Comparison of ENCODE assay signal across 8 cellular contexts in genomic region chr14:103121846-103122577, GRCh38. TPM values are rescaled to one million over a fixed set of nuclear protein-coding genes. Genes with fewer than 3 reads are reported as not detected.
A peak's percentile ranks its signal among the peaks of the same experiment; 100 is the strongest.
DNase-seq lines count a peak whose midpoint lies in the region; ATAC-seq, FAIRE-seq and TF ChIP-seq lines count a peak whose summit lies in the region.

No MANE protein-coding gene starts in this region.

- H3K9me3 Mint-ChIP-seq in stimulated activated naive CD8-positive, alpha-beta T cell treated with anti-CD3 and anti-CD28 coated beads, Interleukin-15, Interleukin-2, amounts not matched to agents 100 ng/mL and 50 ng/mL, for 24 hours: no peaks in the 10 kb centered on the region

- H3K27me3 ChIP-seq in GM23248 (replicated peaks; ENCODE audit: insufficient read depth): no peaks in the 10 kb centered on the region
- H3K27me3 ChIP-seq in ascending aorta: no peaks in the 10 kb centered on the region

- peak overlapping the region; percentile 3 for H3K4me2 ChIP-seq in GM23248 (ENCODE audit: unreplicated experiment)

- no peaks in the 10 kb centered on the region for H3K79me2 ChIP-seq in GM23248 (ENCODE audit: insufficient read depth)

- TF ChIP-seq CTCF in ascending aorta (IDR thresholded peaks at IDR 0.05): no peak

- no peak overlapping the region for H3K9ac ChIP-seq in GM23248

- H3K36me3 ChIP-seq in GM23248 (ENCODE audit: low read depth) (no peaks in the 10 kb centered on the region), ascending aorta (no peaks in the 10 kb centered on the region)

- DNase-seq in GM23248 (peak; percentile 63), NCI-H2171 treated with DMSO at 0.1 percent for 48 hours (lab: John Stamatoyannopoulos, UW) (peak; percentile 99), ascending aorta (ENCODE audit: low spot score in 2 of 2) (peak; percentile 68 to 87), iPS-NIHi7 (ENCODE audit: extremely low spot score) (peak; percentile 65), frontal cortex (ENCODE audit: low spot score in 2 of 2) (no peak)
- DNase-seq in stimulated activated CD4-positive, alpha-beta T cell treated with anti-CD3 and anti-CD28 coated beads, Interleukin-4, amount 100 ng/mL, for 4 hours: no peak

- no peak overlapping the region for H3K27ac Mint-ChIP-seq in stimulated activated naive CD8-positive, alpha-beta T cell treated with anti-CD3 and anti-CD28 coated beads, Interleukin-15, Interleukin-2, amounts not matched to agents 100 ng/mL and 50 ng/mL, for 24 hours

- H4K20me1 ChIP-seq in GM23248 (ENCODE audit: insufficient read depth): no peaks in the 10 kb centered on the region

- 7 to 8% methylated on average over 21 to 23 of the region's 23 CpGs for WGBS in GM23248 (ENCODE audit: low coverage in 1 of 2, low lambda C conversion rate in 2 of 2, missing lambda C conversion rate in 2 of 2), 2 experiments

- H3F3A ChIP-seq in GM23248 (ENCODE audit: insufficient read depth): no peaks in the 10 kb centered on the region

- H3K4me3 ChIP-seq in GM23248 (no peak overlapping the region; the same call in 1 of the 2 replicates), ascending aorta (peak overlapping the region; percentile 74 to 84)

- ATAC-seq in HG03159 (IDR thresholded peaks at IDR 0.05; ENCODE audit: unreplicated experiment): no peak

- no peak overlapping the region for H3K27ac ChIP-seq in GM23248
- H3K27ac ChIP-seq in ascending aorta: peak overlapping the region; percentile 69 to 86

- H3K9me3 ChIP-seq in GM23248 (ENCODE audit: low read depth) (no peaks in the 10 kb centered on the region), ascending aorta (no peaks in the 10 kb centered on the region)

- peak overlapping the region; percentile 68 for H2AFZ ChIP-seq in GM23248

- FAIRE-seq in frontal cortex (lab: Jason Lieb, UNC): no peak

- no peaks in the 10 kb centered on the region for H3K9me2 ChIP-seq in GM23248 (ENCODE audit: insufficient read depth)

- intact Hi-C loops in ascending aorta (cut with DNase I): no loop called here

- in situ Hi-C loops in GM23248 (cut with MboI): no loop called here

- no peaks in the 10 kb centered on the region for H3K36me3 Mint-ChIP-seq in stimulated activated naive CD8-positive, alpha-beta T cell treated with anti-CD3 and anti-CD28 coated beads, Interleukin-15, Interleukin-2, amounts not matched to agents 100 ng/mL and 50 ng/mL, for 24 hours (ENCODE audit: low read depth)

- peak overlapping the region; percentile 5 for H3K4me3 Mint-ChIP-seq in stimulated activated naive CD8-positive, alpha-beta T cell treated with anti-CD3 and anti-CD28 coated beads, Interleukin-15, Interleukin-2, amounts not matched to agents 100 ng/mL and 50 ng/mL, for 24 hours

- H3K4me1 ChIP-seq in GM23248 (ENCODE audit: insufficient read depth) (no peaks in the 10 kb centered on the region), ascending aorta (peaks cover 0 to 32% of the 10 kb centered on the region in 2 donors)

- peaks cover 27% of the 10 kb centered on the region for H3K27me3 Mint-ChIP-seq in stimulated activated naive CD8-positive, alpha-beta T cell treated with anti-CD3 and anti-CD28 coated beads, Interleukin-15, Interleukin-2, amounts not matched to agents 100 ng/mL and 50 ng/mL, for 24 hours

- peaks cover 5% of the 10 kb centered on the region for H3K4me1 Mint-ChIP-seq in stimulated activated naive CD8-positive, alpha-beta T cell treated with anti-CD3 and anti-CD28 coated beads, Interleukin-15, Interleukin-2, amounts not matched to agents 100 ng/mL and 50 ng/mL, for 24 hours (ENCODE audit: low read depth)

RNA-seq across cellular contexts. Expression of gene TNFAIP2, which starts 1.2 kb away (rescaled TPM):
- total RNA-seq in GM23248 (2014; rRNA removed; shearing (Covaris generic)): 45.0 and 51.8 TPM in 2 replicates
- 9.2 and 9.6 TPM in 2 replicates for polyA plus RNA-seq in GM23248 (2016; fragmentation: Nextera tagmentation; extraction: Ambion mirVana)
- 133 TPM for total RNA-seq in ascending aorta
- total RNA-seq in frontal cortex: 11.8 TPM

RNA-seq across cellular contexts. Expression of gene EXOC3L4, which starts 27.5 kb away (rescaled TPM):
- not detected in 2 replicates for total RNA-seq in GM23248 (2014; rRNA removed; shearing (Covaris generic))
- polyA plus RNA-seq in GM23248 (2016; fragmentation: Nextera tagmentation; extraction: Ambion mirVana): not detected in 2 replicates
- not detected for total RNA-seq in ascending aorta
- total RNA-seq in frontal cortex: 0.82 TPM

RNA-seq across cellular contexts. Expression of gene LBHD2, which starts 38.0 kb away (rescaled TPM):
- total RNA-seq in GM23248 (2014; rRNA removed; shearing (Covaris generic)): not detected in 2 replicates
- polyA plus RNA-seq in GM23248 (2016; fragmentation: Nextera tagmentation; extraction: Ambion mirVana): not detected in 2 replicates
- total RNA-seq in ascending aorta (not detected), frontal cortex (not detected)

Comparison
In these comparisons a context has a peak if more than half of its experiments do, and no peak if none do; other contexts are left out.
1. DNase-seq: peak in GM23248 (single experiment), NCI-H2171 treated with DMSO at 0.1 percent for 48 hours (single experiment), ascending aorta (2 of 2) and iPS-NIHi7 (single experiment); none in stimulated activated CD4-positive, alpha-beta T cell treated with anti-CD3 and anti-CD28 coated beads, Interleukin-4, amount 100 ng/mL, for 4 hours (0 of 2) and frontal cortex (0 of 2).